21 cellular contexts compared by ENCODE assay signal in genomic region chr17:82196273-82196672, GRCh38. TPM values are rescaled to one million over a fixed set of nuclear protein-coding genes. Genes with fewer than 3 reads are reported as not detected.
DNase-seq lines count a peak whose midpoint lies in the region; ATAC-seq and TF ChIP-seq lines count a peak whose summit lies in the region.
"Had no signal": no experiment of that assay in that cellular context is flagged by ENCODE, and none has a peak within 500 bp of the region (broad histone marks: within the 10 kb centered on the region; RNA-seq: fewer than 3 reads in every experiment).

No MANE protein-coding gene starts in this region.

- H3K4me3 ChIP-seq in esophagus muscularis mucosa, result peak overlapping the region in 1 of 4 donors; percentile 5
- peak overlapping the region; percentile 2 for H3K4me3 ChIP-seq in left ventricle myocardium inferior
- no peak overlapping the region for H3K4me3 ChIP-seq in stomach smooth muscle (ENCODE audit: low read length in 2 of 2)
- H3K4me3 ChIP-seq: A549, BLaER1 had no signal

- WGBS in esophagus muscularis mucosa, result 71% methylated on average over 10 of the region's 10 CpGs

- H3K4me3 Mint-ChIP-seq in T-helper 17 cell, result peak overlapping the region; percentile 69

- TF ChIP-seq CTCF in esophagus muscularis mucosa (IDR thresholded peaks at IDR 0.05) (no peak), left ventricle myocardium inferior (IDR thresholded peaks at IDR 0.05; ENCODE audit: borderline replicate concordance) (no peak)

- H3K36me3 ChIP-seq in esophagus muscularis mucosa (peaks cover 26 to 85% (median 70%) of the 10 kb centered on the region in 4 donors), left ventricle myocardium inferior (peaks cover 49% of the 10 kb centered on the region), stomach smooth muscle (ENCODE audit: control insufficient read depth in 2 of 2, insufficient read depth in 2 of 2, low read length in 2 of 2) (peaks cover 31 to 42% of the 10 kb centered on the region in 2 donors)

- no peak overlapping the region for H3K27ac Mint-ChIP-seq in T-helper 17 cell
- H3K27ac Mint-ChIP-seq: CD4-positive, alpha-beta memory T cell had no signal

- TF ChIP-seq POLR2A in esophagus muscularis mucosa (IDR thresholded peaks at IDR 0.05; ENCODE audit: low read depth), result no peak

- peaks cover 0 to 16% (median 4%) of the 10 kb centered on the region in 4 donors for H3K4me1 ChIP-seq in esophagus muscularis mucosa
- H3K4me1 ChIP-seq in left ventricle myocardium inferior, result no peaks in the 10 kb centered on the region
- peaks cover 8% of the 10 kb centered on the region for H3K4me1 ChIP-seq in stomach smooth muscle (ENCODE audit: control insufficient read depth, insufficient read depth, low read length)
- H3K4me1 ChIP-seq: A549 had no signal

- no peak for DNase-seq in T-helper 17 cell
- DNase-seq in esophagus muscularis mucosa (ENCODE audit: extremely low spot score), result no peak
- DNase-seq in left ventricle myocardium inferior, result no peak
- no peak for DNase-seq in DMS153 (lab: John Stamatoyannopoulos, UW)
- DNase-seq in DMS114 treated with DMSO at 0.1 percent for 48 hours (lab: John Stamatoyannopoulos, UW; ENCODE audit: unreplicated experiment), result no peak
- DNase-seq: CD4-positive, alpha-beta memory T cell; DMS53; EL; KG1; MV-4-11; NCI-H1694 treated with DMSO at 0.1 percent for 48 hours; NCI-H2107; NCI-H510A; NCI-H748 treated with DMSO at 0.1 percent for 48 hours; NK-92 treated with Interleukin-12 subunit alpha and Interleukin-12 subunit beta, amount 100 ng/mL, for 24 hours; SHP77 had no signal

- peak overlapping the region; percentile 31 to 74 (median 46) for H3K27ac ChIP-seq in esophagus muscularis mucosa (replicated peaks in 1 of 4)
- H3K27ac ChIP-seq in left ventricle myocardium inferior (replicated peaks), result peak overlapping the region; percentile 43
- H3K27ac ChIP-seq in stomach smooth muscle (ENCODE audit: low read length), result peak overlapping the region; percentile 37
- H3K27ac ChIP-seq: A549, BLaER1 had no signal

- intact Hi-C loops in esophagus muscularis mucosa (cut with DNase I), result no loop called here
- intact Hi-C loops in left ventricle myocardium inferior (cut with micrococcal nuclease), result no loop called here

- TF ChIP-seq EP300 in esophagus muscularis mucosa (IDR thresholded peaks at IDR 0.05), result no peak

- H3K9me3 ChIP-seq in T-helper 17 cell (ENCODE audit: control insufficient read depth, low read length, poor library complexity, severe bottlenecking) (no peaks in the 10 kb centered on the region), esophagus muscularis mucosa (no peaks in the 10 kb centered on the region), left ventricle myocardium inferior (replicated peaks) (no peaks in the 10 kb centered on the region), stomach smooth muscle (ENCODE audit: control insufficient read depth in 2 of 2, low read length in 2 of 2) (no peaks in the 10 kb centered on the region)
- H3K9me3 ChIP-seq: A549, BLaER1 had no signal

- H3K9ac ChIP-seq in stomach smooth muscle (ENCODE audit: low read length in 2 of 2), result no peak overlapping the region
- H3K9ac ChIP-seq: BLaER1 had no signal

- peaks cover 24% of the 10 kb centered on the region for H3K4me1 Mint-ChIP-seq in T-helper 17 cell

- no peak for ATAC-seq in T-helper 17 cell
- no peak for ATAC-seq in esophagus mucosa
- ATAC-seq: A549, HepG2 had no signal

- H3K27me3 Mint-ChIP-seq in T-helper 17 cell, result no peaks in the 10 kb centered on the region
- H3K27me3 Mint-ChIP-seq: CD4-positive, alpha-beta memory T cell had no signal

- peaks cover 12% of the 10 kb centered on the region for H3K36me3 Mint-ChIP-seq in T-helper 17 cell (ENCODE audit: low read depth)

- H3K27me3 ChIP-seq in esophagus muscularis mucosa (no peaks in the 10 kb centered on the region), left ventricle myocardium inferior (ENCODE audit: low read depth) (no peaks in the 10 kb centered on the region), stomach smooth muscle (ENCODE audit: control insufficient read depth in 1 of 2, insufficient read depth in 2 of 2, low read length in 2 of 2) (no peaks in the 10 kb centered on the region)
- H3K27me3 ChIP-seq: BLaER1 had no signal

RNA-seq across cellular contexts. Expression of gene CCDC57, which starts 16.4 kb away (rescaled TPM):
- 10 to 100 TPM; 79.1 to 89.0 TPM for total RNA-seq in T-helper 17 cell
- total RNA-seq in esophagus muscularis mucosa, result 10 to 100 TPM in 3 of 4 donors, 1 to 10 TPM in 1; 8.4 to 21.6 (median 16.4) TPM
- total RNA-seq in left ventricle myocardium inferior, result 8.1 TPM
- 23.2 TPM for total RNA-seq in esophagus mucosa

RNA-seq across cellular contexts. Expression of gene SLC16A3, which starts 32.6 kb away (rescaled TPM):
- 10 to 100 TPM; 47.2 to 56.2 TPM for total RNA-seq in T-helper 17 cell
- 10 to 100 TPM; 17.0 to 28.8 (median 23.4) TPM for total RNA-seq in esophagus muscularis mucosa
- total RNA-seq in left ventricle myocardium inferior, result 8.5 TPM
- total RNA-seq in esophagus mucosa, result 50.0 TPM
